18 cellular contexts compared by ENCODE assay signal in genomic region chr6:127762284-127762683, GRCh38.
"Had no signal": no experiment of that assay in that cellular context is flagged by ENCODE, and none has a peak within 500 bp of the region (broad histone marks: within the 10 kb centered on the region; RNA-seq: fewer than 3 reads in every experiment).

No MANE protein-coding gene starts in this region.

- H3K36me3 ChIP-seq: cardiac muscle cell, esophagus squamous epithelium, heart right ventricle, SJSA1, suprapubic skin had no signal

- H3K27ac ChIP-seq: cardiac muscle cell, esophagus squamous epithelium, heart right ventricle, SJSA1, suprapubic skin, VCaP had no signal

- H3K27me3 ChIP-seq: cardiac muscle cell, esophagus squamous epithelium, heart right ventricle, SJSA1, suprapubic skin had no signal

- DNase-seq: activated CD4-positive, alpha-beta T cell treated with anti-CD3 and anti-CD28 coated beads, Interleukin-2, amount 50 U/mL, for 48 hours; activated CD4-positive, CD25-positive, alpha-beta regulatory T cell treated with anti-CD3 and anti-CD28 coated beads, Interleukin-2, amount 50 U/mL, for 72 hours; activated CD8-positive, alpha-beta memory T cell treated with anti-CD3 and anti-CD28 coated beads, Interleukin-2, amount 10 ng/mL, durations not matched to agents 7 days and 5 days; amniotic stem cell; effector memory CD8-positive, alpha-beta T cell; esophagus squamous epithelium; heart right ventricle; immature natural killer cell; kidney glomerular epithelial cell; left ventricle myocardium superior; trophoblast cell had no signal

- H3K27ac Mint-ChIP-seq: activated CD8-positive, alpha-beta memory T cell treated with anti-CD3 and anti-CD28 coated beads, Interleukin-2, amount 10 ng/mL, durations not matched to agents 7 days and 5 days; immature natural killer cell; progenitor cell of endocrine pancreas; stimulated activated naive CD8-positive, alpha-beta T cell treated with anti-CD3 and anti-CD28 coated beads, Interleukin-15, Interleukin-2, amounts not matched to agents 100 ng/mL and 50 ng/mL, for 24 hours had no signal

- H3K4me1 Mint-ChIP-seq: immature natural killer cell, neural crest cell had no signal

- H3K4me3 ChIP-seq: cardiac muscle cell, esophagus squamous epithelium, heart right ventricle, SJSA1, suprapubic skin had no signal

- ATAC-seq: activated CD8-positive, alpha-beta memory T cell treated with anti-CD3 and anti-CD28 coated beads, Interleukin-2, amount 10 ng/mL, durations not matched to agents 7 days and 5 days; effector memory CD8-positive, alpha-beta T cell; heart right ventricle; left ventricle myocardium superior had no signal

- H3K27me3 Mint-ChIP-seq: activated CD8-positive, alpha-beta memory T cell treated with anti-CD3 and anti-CD28 coated beads, Interleukin-2, amount 10 ng/mL, durations not matched to agents 7 days and 5 days; effector memory CD8-positive, alpha-beta T cell; progenitor cell of endocrine pancreas; stimulated activated naive CD8-positive, alpha-beta T cell treated with anti-CD3 and anti-CD28 coated beads, Interleukin-15, Interleukin-2, amounts not matched to agents 100 ng/mL and 50 ng/mL, for 24 hours had no signal

- H3K36me3 Mint-ChIP-seq: immature natural killer cell had no signal

- H3K4me3 Mint-ChIP-seq: activated CD8-positive, alpha-beta memory T cell treated with anti-CD3 and anti-CD28 coated beads, Interleukin-2, amount 10 ng/mL, durations not matched to agents 7 days and 5 days; effector memory CD8-positive, alpha-beta T cell; immature natural killer cell; neural crest cell; stimulated activated naive CD8-positive, alpha-beta T cell treated with anti-CD3 and anti-CD28 coated beads, Interleukin-15, Interleukin-2, amounts not matched to agents 100 ng/mL and 50 ng/mL, for 24 hours had no signal

- H3K4me1 ChIP-seq: esophagus squamous epithelium, heart right ventricle, SJSA1, suprapubic skin had no signal

- H3K9me3 Mint-ChIP-seq: effector memory CD8-positive, alpha-beta T cell had no signal
